1 cellular context compared by ENCODE assay signal in the genomic region with DNA sequence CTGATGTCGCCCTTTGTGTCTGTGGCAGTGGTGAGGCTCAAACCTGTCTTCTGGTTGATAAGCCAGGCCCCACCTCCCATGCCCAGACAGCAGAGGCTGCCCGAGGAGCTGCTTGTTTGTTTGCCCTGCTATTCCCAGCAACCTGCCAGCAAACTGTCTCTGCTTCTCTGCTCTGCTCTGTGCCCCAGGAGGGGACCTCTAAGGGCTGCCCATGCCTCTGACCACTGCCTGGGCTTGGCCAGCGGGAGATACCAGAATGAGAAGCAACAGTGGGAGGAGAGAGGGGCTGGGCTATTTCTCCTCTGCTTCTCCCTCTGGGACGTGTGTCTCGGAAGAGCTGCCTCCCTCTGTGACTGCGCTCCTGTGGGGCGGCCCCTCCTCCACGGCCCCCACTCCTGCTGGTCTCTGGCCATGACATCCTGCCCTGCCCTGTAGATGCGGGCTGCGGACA.
TF ChIP-seq lines count a peak whose summit lies in the region.

No MANE protein-coding gene starts in this region.

TF ChIP-seq in WTC11, 78 proteins besides CTCF, POLR2A, EP300 and RAD21 (continued from another document):
- TF ChIP-seq, protein P1, sequence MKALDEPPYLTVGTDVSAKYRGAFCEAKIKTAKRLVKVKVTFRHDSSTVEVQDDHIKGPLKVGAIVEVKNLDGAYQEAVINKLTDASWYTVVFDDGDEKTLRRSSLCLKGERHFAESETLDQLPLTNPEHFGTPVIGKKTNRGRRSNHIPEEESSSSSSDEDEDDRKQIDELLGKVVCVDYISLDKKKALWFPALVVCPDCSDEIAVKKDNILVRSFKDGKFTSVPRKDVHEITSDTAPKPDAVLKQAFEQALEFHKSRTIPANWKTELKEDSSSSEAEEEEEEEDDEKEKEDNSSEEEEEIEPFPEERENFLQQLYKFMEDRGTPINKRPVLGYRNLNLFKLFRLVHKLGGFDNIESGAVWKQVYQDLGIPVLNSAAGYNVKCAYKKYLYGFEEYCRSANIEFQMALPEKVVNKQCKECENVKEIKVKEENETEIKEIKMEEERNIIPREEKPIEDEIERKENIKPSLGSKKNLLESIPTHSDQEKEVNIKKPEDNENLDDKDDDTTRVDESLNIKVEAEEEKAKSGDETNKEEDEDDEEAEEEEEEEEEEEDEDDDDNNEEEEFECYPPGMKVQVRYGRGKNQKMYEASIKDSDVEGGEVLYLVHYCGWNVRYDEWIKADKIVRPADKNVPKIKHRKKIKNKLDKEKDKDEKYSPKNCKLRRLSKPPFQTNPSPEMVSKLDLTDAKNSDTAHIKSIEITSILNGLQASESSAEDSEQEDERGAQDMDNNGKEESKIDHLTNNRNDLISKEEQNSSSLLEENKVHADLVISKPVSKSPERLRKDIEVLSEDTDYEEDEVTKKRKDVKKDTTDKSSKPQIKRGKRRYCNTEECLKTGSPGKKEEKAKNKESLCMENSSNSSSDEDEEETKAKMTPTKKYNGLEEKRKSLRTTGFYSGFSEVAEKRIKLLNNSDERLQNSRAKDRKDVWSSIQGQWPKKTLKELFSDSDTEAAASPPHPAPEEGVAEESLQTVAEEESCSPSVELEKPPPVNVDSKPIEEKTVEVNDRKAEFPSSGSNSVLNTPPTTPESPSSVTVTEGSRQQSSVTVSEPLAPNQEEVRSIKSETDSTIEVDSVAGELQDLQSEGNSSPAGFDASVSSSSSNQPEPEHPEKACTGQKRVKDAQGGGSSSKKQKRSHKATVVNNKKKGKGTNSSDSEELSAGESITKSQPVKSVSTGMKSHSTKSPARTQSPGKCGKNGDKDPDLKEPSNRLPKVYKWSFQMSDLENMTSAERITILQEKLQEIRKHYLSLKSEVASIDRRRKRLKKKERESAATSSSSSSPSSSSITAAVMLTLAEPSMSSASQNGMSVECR (CRISPR knock-in tag; IDR thresholded peaks at IDR 0.05; ENCODE audit: borderline replicate concordance): no peak
- TF ChIP-seq, protein P2, sequence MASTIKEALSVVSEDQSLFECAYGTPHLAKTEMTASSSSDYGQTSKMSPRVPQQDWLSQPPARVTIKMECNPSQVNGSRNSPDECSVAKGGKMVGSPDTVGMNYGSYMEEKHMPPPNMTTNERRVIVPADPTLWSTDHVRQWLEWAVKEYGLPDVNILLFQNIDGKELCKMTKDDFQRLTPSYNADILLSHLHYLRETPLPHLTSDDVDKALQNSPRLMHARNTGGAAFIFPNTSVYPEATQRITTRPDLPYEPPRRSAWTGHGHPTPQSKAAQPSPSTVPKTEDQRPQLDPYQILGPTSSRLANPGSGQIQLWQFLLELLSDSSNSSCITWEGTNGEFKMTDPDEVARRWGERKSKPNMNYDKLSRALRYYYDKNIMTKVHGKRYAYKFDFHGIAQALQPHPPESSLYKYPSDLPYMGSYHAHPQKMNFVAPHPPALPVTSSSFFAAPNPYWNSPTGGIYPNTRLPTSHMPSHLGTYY (CRISPR knock-in tag; IDR thresholded peaks at IDR 0.05): no peak
- no peak for TF ChIP-seq ZNF396 (CRISPR knock-in tag; IDR thresholded peaks at IDR 0.05; ENCODE audit: borderline replicate concordance)
- TF ChIP-seq, protein P3, sequence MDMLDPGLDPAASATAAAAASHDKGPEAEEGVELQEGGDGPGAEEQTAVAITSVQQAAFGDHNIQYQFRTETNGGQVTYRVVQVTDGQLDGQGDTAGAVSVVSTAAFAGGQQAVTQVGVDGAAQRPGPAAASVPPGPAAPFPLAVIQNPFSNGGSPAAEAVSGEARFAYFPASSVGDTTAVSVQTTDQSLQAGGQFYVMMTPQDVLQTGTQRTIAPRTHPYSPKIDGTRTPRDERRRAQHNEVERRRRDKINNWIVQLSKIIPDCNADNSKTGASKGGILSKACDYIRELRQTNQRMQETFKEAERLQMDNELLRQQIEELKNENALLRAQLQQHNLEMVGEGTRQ (CRISPR knock-in tag; IDR thresholded peaks at IDR 0.05): no peak
- TF ChIP-seq, protein P4, sequence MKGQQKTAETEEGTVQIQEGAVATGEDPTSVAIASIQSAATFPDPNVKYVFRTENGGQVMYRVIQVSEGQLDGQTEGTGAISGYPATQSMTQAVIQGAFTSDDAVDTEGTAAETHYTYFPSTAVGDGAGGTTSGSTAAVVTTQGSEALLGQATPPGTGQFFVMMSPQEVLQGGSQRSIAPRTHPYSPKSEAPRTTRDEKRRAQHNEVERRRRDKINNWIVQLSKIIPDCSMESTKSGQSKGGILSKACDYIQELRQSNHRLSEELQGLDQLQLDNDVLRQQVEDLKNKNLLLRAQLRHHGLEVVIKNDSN (CRISPR knock-in tag; IDR thresholded peaks at IDR 0.05): no peak
